ENCODE assay signal across 8 cellular contexts in the genomic region with DNA sequence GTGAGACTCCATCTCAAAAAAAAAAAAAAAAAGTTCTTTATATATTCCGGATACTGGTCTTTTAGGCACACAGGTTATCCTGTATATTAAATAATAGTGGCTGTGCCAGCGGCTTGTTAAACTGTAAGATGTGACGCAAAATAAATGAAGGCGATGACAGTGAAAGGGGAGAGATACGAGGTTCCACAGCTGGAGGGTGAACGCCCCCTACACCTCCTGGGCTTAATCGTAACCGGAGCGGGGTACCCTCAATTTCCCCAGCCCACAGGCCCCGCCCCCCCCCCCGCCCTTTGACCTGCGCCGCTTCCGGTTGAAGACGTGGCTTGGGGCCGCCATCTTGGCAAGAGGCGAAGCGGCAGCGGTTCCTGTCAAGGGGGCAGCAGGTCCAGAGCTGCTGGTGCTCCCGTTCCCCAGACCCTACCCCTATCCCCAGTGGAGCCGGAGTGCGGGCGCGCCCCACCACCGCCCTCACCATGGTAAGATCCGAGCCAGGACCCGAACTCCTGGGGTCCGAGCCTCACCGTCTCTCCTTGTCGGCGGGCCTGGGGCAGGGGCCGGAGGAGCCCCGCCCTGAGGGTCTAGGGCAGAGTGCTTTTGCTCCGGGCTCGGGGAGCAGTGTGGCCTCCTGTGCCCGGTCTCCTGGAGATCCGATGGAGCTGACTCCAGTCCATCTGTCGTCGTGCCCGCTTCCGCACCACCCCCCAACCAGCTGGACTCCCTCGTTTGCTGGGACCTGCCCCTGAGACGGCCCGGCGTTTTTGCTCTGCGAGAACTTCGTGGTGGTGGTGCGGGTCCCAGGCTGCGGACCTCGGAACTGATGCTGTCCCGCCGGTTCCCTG. TPM values are rescaled to one million over a fixed set of nuclear protein-coding genes. Genes with fewer than 3 reads are reported as not detected.
DNase-seq lines count a peak whose midpoint lies in the region; ATAC-seq, FAIRE-seq and TF ChIP-seq lines count a peak whose summit lies in the region.

TSS of gene ARCN1 (plus strand) at position 335 of the 839 bp plus-strand sequence. CDS start at position 474, 139 bp downstream.

- no peaks in the 10 kb centered on the region for H3K9me3 ChIP-seq in right cardiac atrium (ENCODE audit: control insufficient read depth, low read length)

- peak within 1 kb of the TSS; percentile 94 for H3K4me3 Mint-ChIP-seq in HFFc6
- peak within 1 kb of the TSS; percentile 93 for H3K4me3 Mint-ChIP-seq in T-helper 2 cell treated with Interferon-gamma antibody and Interleukin-4, amounts not matched to agents 5 μg/mL and 100 μg/mL, for 36 hours

- peak; percentile 85 for DNase-seq in GF-D8 (lab: John Stamatoyannopoulos, UW)
- DNase-seq in HFFc6: peak; percentile 42
- DNase-seq in NCI-H1436 (lab: John Stamatoyannopoulos, UW): peak; percentile 63
- peak; percentile 69 for DNase-seq in T-helper 2 cell treated with Interferon-gamma antibody and Interleukin-4, amounts not matched to agents 5 μg/mL and 100 μg/mL, for 36 hours (ENCODE audit: low spot score)
- DNase-seq in anterior cingulate cortex (lab: John Stamatoyannopoulos, UW): peak in 57 of 58 donors; percentile 29 to 86 (median 73)
- DNase-seq in right cardiac atrium: peak; percentile 85 to 92 (median 92)
- no peak for DNase-seq in pulmonary artery endothelial cell (ENCODE audit: low read depth, low spot score)
- DNase-seq in urothelium cell line (ENCODE audit: low spot score): peak; percentile 79

- peak within 1 kb of the TSS; percentile 89 for H3K4me3 ChIP-seq in right cardiac atrium (ENCODE audit: low read length)

- no peaks in the 10 kb centered on the region for H3K9me3 Mint-ChIP-seq in HFFc6
- no peaks in the 10 kb centered on the region for H3K9me3 Mint-ChIP-seq in T-helper 2 cell treated with Interferon-gamma antibody and Interleukin-4, amounts not matched to agents 5 μg/mL and 100 μg/mL, for 36 hours

- peak within 1 kb of the TSS; percentile 97 for H3K27ac Mint-ChIP-seq in HFFc6
- H3K27ac Mint-ChIP-seq in T-helper 2 cell treated with Interferon-gamma antibody and Interleukin-4, amounts not matched to agents 5 μg/mL and 100 μg/mL, for 36 hours: peak within 1 kb of the TSS; percentile 89

- peak; percentile 88 to 90 for ATAC-seq in right cardiac atrium

- H3K4me1 ChIP-seq in right cardiac atrium (ENCODE audit: control insufficient read depth, insufficient read depth, low read length): peaks cover 4% of the 10 kb centered on the region

- H3K27me3 Mint-ChIP-seq in HFFc6 (ENCODE audit: insufficient read depth): no peaks in the 10 kb centered on the region; the same call in 1 of the 2 replicates
- H3K27me3 Mint-ChIP-seq in T-helper 2 cell treated with Interferon-gamma antibody and Interleukin-4, amounts not matched to agents 5 μg/mL and 100 μg/mL, for 36 hours (ENCODE audit: low read depth): no peaks in the 10 kb centered on the region

- TF ChIP-seq CTCF in HFFc6 (IDR thresholded peaks at IDR 0.05): peak; percentile 11; the same call in 1 of the 2 replicates

- H3K36me3 Mint-ChIP-seq in HFFc6 (ENCODE audit: low read depth): peaks cover 30% of the 10 kb centered on the region
- peaks cover 20% of the 10 kb centered on the region for H3K36me3 Mint-ChIP-seq in T-helper 2 cell treated with Interferon-gamma antibody and Interleukin-4, amounts not matched to agents 5 μg/mL and 100 μg/mL, for 36 hours (ENCODE audit: low read depth)

- intact Hi-C loops in right cardiac atrium (cut with DNase I): no loop called here

- no peaks in the 10 kb centered on the region for H3K27me3 ChIP-seq in right cardiac atrium (ENCODE audit: control insufficient read depth, insufficient read depth)

- FAIRE-seq in urothelium cell line (lab: Jason Lieb, UNC): no peak

- peak within 1 kb of the TSS; percentile 96 for H3K27ac ChIP-seq in right cardiac atrium (ENCODE audit: low read length)

- WGBS in right cardiac atrium: under 1% methylated on average over 52 of the region's 52 CpGs

- peaks cover 40% of the 10 kb centered on the region for H3K4me1 Mint-ChIP-seq in HFFc6 (ENCODE audit: low read depth)
- H3K4me1 Mint-ChIP-seq in T-helper 2 cell treated with Interferon-gamma antibody and Interleukin-4, amounts not matched to agents 5 μg/mL and 100 μg/mL, for 36 hours (ENCODE audit: low read depth): peaks cover 35% of the 10 kb centered on the region

RNA-seq across cellular contexts. Expression of gene ARCN1, which starts in this region (rescaled TPM):
- 100 to 1,000 TPM; 271 to 331 (median 319) TPM for total RNA-seq in HFFc6 (2021; fragmentation: NEBNext Ultra II Directional; extraction: Animal tissue kit (Norgen Biotek cat#: 25700))
- 100 to 1,000 TPM in 2 of 4 donors, 10 to 100 TPM in 2; 90.3 to 138 (median 101) TPM for total RNA-seq in right cardiac atrium
- polyA plus RNA-seq in right cardiac atrium: 69.1 TPM
- 130 and 149 TPM in 2 replicates for total RNA-seq in pulmonary artery endothelial cell
